Comparison of ENCODE assay signal across 17 cellular contexts in genomic region chr1:7007902-7008301, GRCh38.
DNase-seq lines count a peak whose midpoint lies in the region; ATAC-seq and TF ChIP-seq lines count a peak whose summit lies in the region.
"Had no signal": no experiment of that assay in that cellular context is flagged by ENCODE, and none has a peak within 500 bp of the region (broad histone marks: within the 10 kb centered on the region; RNA-seq: fewer than 3 reads in every experiment).

No MANE protein-coding gene starts in this region.

- ATAC-seq in T-helper 17 cell: no peak
- no peak for ATAC-seq in GM21576 (IDR thresholded peaks at IDR 0.05; ENCODE audit: unreplicated experiment)
- no peak for ATAC-seq in HG02981 (IDR thresholded peaks at IDR 0.05; ENCODE audit: unreplicated experiment)
- ATAC-seq: CD8-positive, alpha-beta T cell; HCT116 had no signal

- no peak overlapping the region for H2AFZ ChIP-seq in H9 (ENCODE audit: low read length)
- H2AFZ ChIP-seq: GM23248 had no signal

- no peaks in the 10 kb centered on the region for H3K79me1 ChIP-seq in H9 (ENCODE audit: insufficient read depth, low read depth, low read length, poor library complexity, severe bottlenecking)

- H3K4me1 Mint-ChIP-seq in H9 (no peaks in the 10 kb centered on the region), T-helper 17 cell (peaks cover 9% of the 10 kb centered on the region)
- H3K4me1 Mint-ChIP-seq: B cell; CD4-positive, CD25-positive, alpha-beta regulatory T cell had no signal

- H3T11ph ChIP-seq in H9 (ENCODE audit: low read length): no peak overlapping the region

- H2BK120ac ChIP-seq in H9 (ENCODE audit: low read depth, low read length, poor library complexity, severe bottlenecking): no peak overlapping the region

- no peaks in the 10 kb centered on the region for H3K9me3 Mint-ChIP-seq in H9
- H3K9me3 Mint-ChIP-seq: CD8-positive, alpha-beta T cell had no signal

- no peak overlapping the region for H4K8ac ChIP-seq in H9 (replicated peaks; ENCODE audit: insufficient read length, low read depth, low read length)

- H3K18ac ChIP-seq in H9 (ENCODE audit: insufficient read length, low read depth, low read length): no peak overlapping the region

- no peaks in the 10 kb centered on the region for H3K23me2 ChIP-seq in H9 (ENCODE audit: insufficient read length, low read depth, low read length, poor library complexity, severe bottlenecking)

- no peak overlapping the region for H3K23ac ChIP-seq in H9 (ENCODE audit: insufficient read length, low read depth, low read length)

- H3K9me3 ChIP-seq in H9 (ENCODE audit: control insufficient read depth, low read depth, low read length): no peaks in the 10 kb centered on the region
- no peaks in the 10 kb centered on the region for H3K9me3 ChIP-seq in T-helper 17 cell (ENCODE audit: control insufficient read depth, low read length, poor library complexity, severe bottlenecking)
- H3K9me3 ChIP-seq: BLaER1, Caco-2 had no signal

- no peak overlapping the region for H4K91ac ChIP-seq in H9 (ENCODE audit: insufficient read length, low read depth, low read length)

- H2BK20ac ChIP-seq in H9 (ENCODE audit: low read depth, low read length, poor library complexity, severe bottlenecking): no peak overlapping the region

- H3K4ac ChIP-seq in H9 (ENCODE audit: low read depth, low read length): no peak overlapping the region; the same call in 1 of the 2 replicates

- TF ChIP-seq CTCF in H9 (conservative IDR thresholded peaks at IDR 0.05): no peak

- no peaks in the 10 kb centered on the region for H3K27me3 ChIP-seq in H9 (ENCODE audit: insufficient read depth, low read length)
- H3K27me3 ChIP-seq: BLaER1 had no signal

- no peak overlapping the region for H2BK5ac ChIP-seq in H9 (ENCODE audit: insufficient read length, low read length)

- no peak overlapping the region for H3K4me2 ChIP-seq in H9 (ENCODE audit: insufficient read depth, insufficient read length, low read length)
- H3K4me2 ChIP-seq: BLaER1 had no signal

- no peak overlapping the region for H3K14ac ChIP-seq in H9 (ENCODE audit: insufficient read depth, low read length)

- H4K5ac ChIP-seq in H9 (ENCODE audit: insufficient read length, low read depth, low read length): no peak overlapping the region

- no peak overlapping the region for H3K9ac ChIP-seq in H9 (ENCODE audit: extremely low read depth, insufficient read length, low read length)
- H3K9ac ChIP-seq: BLaER1, GM23248 had no signal

- no peak overlapping the region for H3K56ac ChIP-seq in H9 (ENCODE audit: insufficient read length, low read depth, low read length)

- no peak overlapping the region for H2BK15ac ChIP-seq in H9 (ENCODE audit: low read depth, low read length)

- H2BK12ac ChIP-seq in H9 (ENCODE audit: insufficient read length, low read depth, low read length): no peak overlapping the region

- H3K79me2 ChIP-seq in H9 (ENCODE audit: insufficient read depth, low read length): no peaks in the 10 kb centered on the region

- H3K27ac ChIP-seq in H9 (ENCODE audit: insufficient read length, low read depth, low read length): no peak overlapping the region
- H3K27ac ChIP-seq: BLaER1, C4-2B, GM23248 had no signal

- H3K4me3 Mint-ChIP-seq in H9 (no peak overlapping the region), T-helper 17 cell (peak overlapping the region; percentile 31)
- H3K4me3 Mint-ChIP-seq: B cell; CD4-positive, CD25-positive, alpha-beta regulatory T cell; CD8-positive, alpha-beta T cell had no signal

- intact Hi-C loops in posterior vena cava (cut with DNase I): no loop called here

- H4K20me1 ChIP-seq in H9 (ENCODE audit: control insufficient read depth, insufficient read depth, insufficient read length): no peaks in the 10 kb centered on the region
- H4K20me1 ChIP-seq: BLaER1 had no signal

- WGBS in H9 (ENCODE audit: extremely low coverage, insufficient read length, low lambda C conversion rate): no CpG with 5 or more reads among the region's 10 CpGs

- H3K27ac Mint-ChIP-seq in H9: no peak overlapping the region; a peak in 1 of 7 replicates
- no peak overlapping the region for H3K27ac Mint-ChIP-seq in T-helper 17 cell
- H3K27ac Mint-ChIP-seq: B cell; CD4-positive, CD25-positive, alpha-beta regulatory T cell; CD8-positive, alpha-beta T cell had no signal

- H3K27me3 Mint-ChIP-seq in H9 (ENCODE audit: low read depth) (peaks cover 4% of the 10 kb centered on the region; the same call in 1 of the 2 replicates), T-helper 17 cell (peaks cover 62% of the 10 kb centered on the region)

- H2AK5ac ChIP-seq in H9 (ENCODE audit: insufficient read length, low read length): no peak overlapping the region

- H3K4me1 ChIP-seq in H9 (ENCODE audit: insufficient read depth, low read length): no peaks in the 10 kb centered on the region
- H3K4me1 ChIP-seq: Caco-2 had no signal

- H3K36me3 Mint-ChIP-seq in H9 (ENCODE audit: insufficient read depth in 1 of 3, low read depth in 3 of 3): no peaks in the 10 kb centered on the region
- H3K36me3 Mint-ChIP-seq in T-helper 17 cell (ENCODE audit: low read depth): peaks cover 3% of the 10 kb centered on the region
- H3K36me3 Mint-ChIP-seq: CD4-positive, CD25-positive, alpha-beta regulatory T cell; CD8-positive, alpha-beta T cell had no signal

- DNase-seq in H9 (peak; percentile 17), T-helper 17 cell (no peak), islet precursor cell (peak; percentile 33), posterior vena cava (ENCODE audit: low spot score) (peak; percentile 66), HK-2 (ENCODE audit: unreplicated experiment) (no peak)
- DNase-seq: Caco-2; CD4-positive, CD25-positive, alpha-beta regulatory T cell; CD8-positive, alpha-beta T cell; DMS153; DND-41; GM23248 had no signal

Comparison
In these comparisons a context has a peak if more than half of its experiments do, and no peak if none do; other contexts are left out.
1. DNase-seq: peak in H9 (single experiment), islet precursor cell (single experiment) and posterior vena cava (single experiment); none in T-helper 17 cell (0 of 3) and HK-2 (single experiment).